In genomic region chr19:4550479-4551050, GRCh38 we compare ENCODE assay signal across 30 cellular contexts. TPM values are rescaled to one million over a fixed set of nuclear protein-coding genes. Genes with fewer than 3 reads are reported as not detected.
"Had no signal": no experiment of that assay in that cellular context is flagged by ENCODE, and none has a peak within 500 bp of the region (broad histone marks: within the 10 kb centered on the region; RNA-seq: fewer than 3 reads in every experiment).

No MANE protein-coding gene starts in this region.

- H3K79me2 ChIP-seq: parathyroid adenoma had no signal

- H3K4me1 ChIP-seq: neural progenitor cell, parathyroid adenoma, psoas muscle, suprapubic skin, testis, tibial artery, transverse colon, upper lobe of right lung, uterus had no signal

- H3K36me3 ChIP-seq: neural progenitor cell, ovary, suprapubic skin, tibial artery, transverse colon, uterus had no signal

- H3K27ac ChIP-seq: neural progenitor cell, ovary, parathyroid adenoma, psoas muscle, skin epidermis, spleen, suprapubic skin, testis, tibial artery, transverse colon, upper lobe of right lung, uterus had no signal

- H3K4me3 ChIP-seq: neural progenitor cell, ovary, psoas muscle, skin epidermis, smooth muscle cell, spleen, suprapubic skin, testis, tibial artery, transverse colon, upper lobe of right lung, uterus had no signal

- H2AFZ ChIP-seq: neural progenitor cell, parathyroid adenoma had no signal

- H3K27me3 ChIP-seq: neural progenitor cell, ovary, testis, upper lobe of right lung, uterus had no signal

- H3K4me2 ChIP-seq: neural progenitor cell, smooth muscle cell had no signal

- H3K9ac ChIP-seq: neural progenitor cell, parathyroid adenoma had no signal

- ATAC-seq: natural killer cell; psoas muscle; right cardiac atrium; sciatic nerve; stimulated activated memory B cell treated with anti-CD40 and anti-IgM and Interleukin-4, amounts not matched to agents 10 μg/mL and 1 μg/mL and 100 μg/mL, for 72 hours; stimulated activated naive CD8-positive, alpha-beta T cell treated with anti-CD3 and anti-CD28 coated beads, Interleukin-15, amount 100 ng/mL, for 72 hours; stimulated activated naive CD8-positive, alpha-beta T cell treated with anti-CD3 and anti-CD28 coated beads, Interleukin-15, Interleukin-2, amounts not matched to agents 100 U/mL and 50 U/mL, for 24 hours; upper lobe of right lung had no signal

- DNase-seq: natural killer cell; occipital lobe; posterior cingulate gyrus; psoas muscle; right cardiac atrium; spleen; stimulated activated CD4-positive, alpha-beta T cell treated with anti-CD3 and anti-CD28 coated beads, Interleukin-12 subunit alpha, Interleukin-12 subunit beta, amount 100 ng/mL, for 4 hours; stimulated activated CD4-positive, alpha-beta T cell treated with anti-CD3 and anti-CD28 coated beads, Interleukin-1b, Interleukin-23, amount 100 ng/mL, for 48 hours; stimulated activated CD4-positive, alpha-beta T cell treated with anti-CD3 and anti-CD28 coated beads, Interleukin-4, amount 100 ng/mL, for 1 hour; stimulated activated CD4-positive, alpha-beta T cell treated with anti-CD3 and anti-CD28 coated beads, Interleukin-4, amount 100 ng/mL, for 4 hours; stimulated activated CD8-positive, alpha-beta memory T cell treated with anti-CD3 and anti-CD28 coated beads, Interleukin-4, amount 100 ng/mL, for 48 hours; stimulated activated naive CD4-positive, alpha-beta T cell; stimulated activated naive CD8-positive, alpha-beta T cell treated with anti-CD3 and anti-CD28 coated beads, Interleukin-15, amount 100 ng/mL, for 72 hours; stimulated activated naive CD8-positive, alpha-beta T cell treated with anti-CD3 and anti-CD28 coated beads, Interleukin-15, Interleukin-2, amounts not matched to agents 100 U/mL and 50 U/mL, for 24 hours; substantia nigra; testis; tibial artery; transverse colon; upper lobe of right lung; uterus had no signal

- H3K9me3 ChIP-seq: ovary, psoas muscle, spleen, suprapubic skin, testis, tibial artery, transverse colon, upper lobe of right lung, uterus had no signal

RNA-seq across cellular contexts. Expression of gene LRG1, which starts 10.7 kb away (rescaled TPM):
- total RNA-seq: occipital lobe, osteoblast, smooth muscle cell had no signal
- polyA plus RNA-seq: neural cell, smooth muscle cell had no signal

RNA-seq across cellular contexts. Expression of gene PLIN5, which starts 15.5 kb away (rescaled TPM):
- total RNA-seq: smooth muscle cell had no signal
- polyA plus RNA-seq: smooth muscle cell had no signal

RNA-seq across cellular contexts. Expression of gene PLIN4, which starts 32.3 kb away (rescaled TPM):
- total RNA-seq: smooth muscle cell had no signal
- polyA plus RNA-seq: neural cell had no signal
